Comparison of ENCODE assay signal across 8 cellular contexts in the genomic region with DNA sequence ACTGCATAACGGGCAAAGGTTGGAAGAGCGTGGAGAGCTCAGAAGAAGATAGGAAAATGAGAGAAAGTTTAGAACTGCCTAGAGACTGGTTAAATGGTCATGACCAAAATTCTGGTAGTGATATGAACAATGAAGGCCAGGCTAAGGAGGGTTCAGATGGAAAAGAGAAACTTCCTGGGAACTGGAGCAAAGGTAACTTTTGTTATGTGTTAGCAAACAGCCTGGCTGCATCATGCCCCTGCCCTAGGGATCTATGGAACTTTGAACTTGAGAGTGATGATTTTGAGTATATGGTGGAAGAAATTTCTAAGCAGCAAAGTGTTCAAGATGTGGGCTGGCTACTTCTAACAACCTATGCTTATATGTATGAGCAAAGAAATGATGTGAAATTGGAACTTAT.
"Had no signal": no experiment of that assay in that cellular context is flagged by ENCODE, and none has a peak within 500 bp of the region (broad histone marks: within the 10 kb centered on the region; RNA-seq: fewer than 3 reads in every experiment).

No MANE protein-coding gene starts in this region.

- H3K9ac ChIP-seq: GM23248 had no signal

- H2AFZ ChIP-seq: GM23248 had no signal

- DNase-seq: GM23248, H9, HCEC 1CT, IMR-90, KG1 had no signal

- H3K4me3 Mint-ChIP-seq: H9 had no signal

- FAIRE-seq: H1, H54, K562 had no signal

- ATAC-seq: K562 had no signal

- H3K4me3 ChIP-seq: GM23248, K562 had no signal

- H3K27ac ChIP-seq: GM23248 had no signal
